ENCODE assay signal across 8 cellular contexts in genomic region chr19:17718988-17719711, GRCh38. TPM values are rescaled to one million over a fixed set of nuclear protein-coding genes. Genes with fewer than 3 reads are reported as not detected.
A peak's percentile ranks its signal among the peaks of the same experiment; 100 is the strongest.
DNase-seq lines count a peak whose midpoint lies in the region; ATAC-seq and TF ChIP-seq lines count a peak whose summit lies in the region.

MAP1S (plus strand) TSS chr19:17719480; CDS start chr19:17719503, 23 bp downstream.

- no peak for TF ChIP-seq CTCF in endodermal cell (conservative IDR thresholded peaks at IDR 0.05)

- no peaks in the 10 kb centered on the region for H3K27me3 ChIP-seq in endodermal cell (ENCODE audit: control insufficient read depth, insufficient read depth, low read length, poor library complexity, severe bottlenecking)

- DNase-seq in DMS53 (lab: John Stamatoyannopoulos, UW), result peak; percentile 75
- no peak for DNase-seq in DMS53 treated with DMSO at 0.1 percent for 48 hours (lab: John Stamatoyannopoulos, UW; ENCODE audit: unreplicated experiment)
- peak; percentile 77 for DNase-seq in NCI-H82 treated with DMSO at 0.1 percent for 48 hours (lab: John Stamatoyannopoulos, UW; ENCODE audit: unreplicated experiment)
- DNase-seq in activated CD8-positive, alpha-beta memory T cell treated with anti-CD3 and anti-CD28 coated beads for 48 hours (ENCODE audit: low read depth in 2 of 3, low spot score in 2 of 3), result peak; percentile 43 to 47 (median 46)
- peak; percentile 95 for DNase-seq in endodermal cell
- no peak for DNase-seq in mesenteric fat pad (ENCODE audit: low spot score)
- peak; percentile 51 to 56 for DNase-seq in stimulated activated CD8-positive, alpha-beta memory T cell treated with anti-CD3 and anti-CD28 coated beads, Interleukin-15, amount 100 ng/mL, for 48 hours (ENCODE audit: low read depth in 2 of 2)

- peak within 1 kb of the TSS; percentile 95 for H3K4me3 ChIP-seq in endodermal cell (ENCODE audit: low read length)

- no peaks in the 10 kb centered on the region for H3K9me3 ChIP-seq in endodermal cell (ENCODE audit: control insufficient read depth, low read length)

- peaks cover 12% of the 10 kb centered on the region for H3K36me3 ChIP-seq in endodermal cell (ENCODE audit: control insufficient read depth, insufficient read depth, low read length)

- H3K36me3 Mint-ChIP-seq in endodermal cell (ENCODE audit: low read depth), result peaks cover 24% of the 10 kb centered on the region

- H3K27ac Mint-ChIP-seq in endodermal cell, result peak within 1 kb of the TSS; percentile 70

- H3K9me3 Mint-ChIP-seq in endodermal cell, result no peaks in the 10 kb centered on the region

- peak within 1 kb of the TSS; percentile 73 for H3K4me3 Mint-ChIP-seq in endodermal cell

- H3K4me1 Mint-ChIP-seq in endodermal cell, result peaks cover 12% of the 10 kb centered on the region

- WGBS in endodermal cell (ENCODE audit: insufficient coverage in 1 of 2, insufficient read length in 1 of 2), 2 experiments, result 1 to 7% methylated on average over 6 to 52 of the region's 52 CpGs

- H3K9ac ChIP-seq in endodermal cell (ENCODE audit: extremely low read depth, low read length, poor library complexity, severe bottlenecking), result peak within 1 kb of the TSS; percentile 63

- peak; percentile 69 for ATAC-seq in HG03039 (IDR thresholded peaks at IDR 0.05; ENCODE audit: unreplicated experiment)

- no peak within 1 kb of the TSS for H3K27ac ChIP-seq in endodermal cell (ENCODE audit: low read depth, low read length)

- no peaks in the 10 kb centered on the region for H3K4me1 ChIP-seq in endodermal cell (ENCODE audit: control insufficient read depth, insufficient read depth, low read length)

- no peaks in the 10 kb centered on the region for H3K27me3 Mint-ChIP-seq in endodermal cell (ENCODE audit: insufficient read depth)

RNA-seq across cellular contexts. Expression of gene MAP1S, which starts in this region (rescaled TPM):
- total RNA-seq in endodermal cell (10 to 100 TPM; 90.2 to 96.7 TPM), mesenteric fat pad (71.1 TPM)
- polyA plus RNA-seq in endodermal cell (2013, experiment 1 of 2), result 41.4 TPM
- 38.1 TPM for polyA plus RNA-seq in endodermal cell (2013, experiment 2 of 2)

Comparison
In these comparisons a context has a peak if more than half of its experiments do, and no peak if none do; other contexts are left out.
1. DNase-seq: peak in DMS53 (single experiment), NCI-H82 treated with DMSO at 0.1 percent for 48 hours (single experiment), activated CD8-positive, alpha-beta memory T cell treated with anti-CD3 and anti-CD28 coated beads for 48 hours (3 of 3), endodermal cell (single experiment) and stimulated activated CD8-positive, alpha-beta memory T cell treated with anti-CD3 and anti-CD28 coated beads, Interleukin-15, amount 100 ng/mL, for 48 hours (2 of 2); none in DMS53 treated with DMSO at 0.1 percent for 48 hours (single experiment) and mesenteric fat pad (single experiment).